Comparison of ENCODE assay signal across 8 cellular contexts in the genomic region with DNA sequence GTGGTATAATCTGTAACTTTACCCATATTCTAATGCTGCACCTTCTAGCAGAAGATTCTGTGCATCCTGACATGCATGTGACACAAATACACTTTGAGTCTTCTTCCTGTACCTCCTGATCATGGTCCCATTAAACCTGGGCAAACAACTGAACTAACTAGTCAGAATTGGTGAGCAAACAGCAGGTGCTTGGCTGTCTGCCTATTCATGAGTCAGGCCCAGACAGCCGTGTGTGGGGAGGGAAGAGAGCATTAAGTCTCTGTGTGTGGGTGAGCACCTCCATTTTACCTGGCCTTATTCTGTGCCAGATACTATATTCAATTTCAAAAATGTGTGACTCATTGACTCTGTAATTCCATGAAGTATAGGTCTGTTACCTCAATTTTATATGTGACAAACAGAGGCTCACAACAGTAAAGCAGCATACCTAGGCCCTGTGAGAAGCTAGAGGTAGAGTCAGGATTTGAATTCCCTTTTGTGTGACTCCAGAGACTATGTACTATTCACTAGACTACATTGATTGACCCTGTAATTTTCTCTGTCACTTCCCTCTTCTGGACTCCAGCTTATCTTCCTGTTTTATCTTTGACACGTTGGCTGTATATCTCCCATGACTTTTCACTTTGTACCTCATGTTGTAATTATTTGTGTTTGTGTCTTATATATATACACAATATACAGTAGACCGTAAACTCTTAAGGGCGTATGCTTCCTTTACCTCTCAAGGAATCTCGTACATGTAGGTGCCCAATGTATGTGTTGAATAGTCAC. TPM values are rescaled to one million over a fixed set of nuclear protein-coding genes. Genes with fewer than 3 reads are reported as not detected.
A peak's percentile ranks its signal among the peaks of the same experiment; 100 is the strongest.
DNase-seq lines count a peak whose midpoint lies in the region; ATAC-seq and TF ChIP-seq lines count a peak whose summit lies in the region.

No MANE protein-coding gene starts in this region.

- no peak overlapping the region for H2AFZ ChIP-seq in hepatocyte

- H3K4me3 ChIP-seq in hepatocyte, result no peak overlapping the region

- no peak for TF ChIP-seq CTCF in hepatocyte (IDR thresholded peaks at IDR 0.05; ENCODE audit: poor library complexity)

- no peak overlapping the region for H3K4me3 Mint-ChIP-seq in IgD-negative memory B cell

- H3K27ac Mint-ChIP-seq in IgD-negative memory B cell, result peak overlapping the region; percentile 21 to 78 (median 31)

- H3K36me3 ChIP-seq in hepatocyte (replicated peaks; ENCODE audit: insufficient read depth, low read depth), result peaks cover 8% of the 10 kb centered on the region

- H3K9me2 ChIP-seq in hepatocyte (replicated peaks; ENCODE audit: insufficient read depth), result no peaks in the 10 kb centered on the region

- peaks cover 9% of the 10 kb centered on the region for H3K36me3 Mint-ChIP-seq in IgD-negative memory B cell

- no peaks in the 10 kb centered on the region for H3K9me3 ChIP-seq in hepatocyte (ENCODE audit: low read depth)

- H3K4me1 ChIP-seq in hepatocyte (ENCODE audit: insufficient read depth), result peaks cover 25% of the 10 kb centered on the region

- H3K27me3 Mint-ChIP-seq in IgD-negative memory B cell, result no peaks in the 10 kb centered on the region

- ATAC-seq in HG03196 (IDR thresholded peaks at IDR 0.05; ENCODE audit: unreplicated experiment), result no peak
- ATAC-seq in HG02678 (IDR thresholded peaks at IDR 0.05; ENCODE audit: unreplicated experiment), result no peak
- no peak for ATAC-seq in HG02763 (IDR thresholded peaks at IDR 0.05; ENCODE audit: unreplicated experiment)

- peaks cover 86% of the 10 kb centered on the region for H3K79me2 ChIP-seq in hepatocyte

- H3K4me2 ChIP-seq in hepatocyte, result no peak overlapping the region

- peak overlapping the region; percentile 88 for H3K27ac ChIP-seq in hepatocyte

- peak; percentile 47 for DNase-seq in NOMO-1 treated with dmso at 0.1 percent for 144 hours (lab: John Stamatoyannopoulos, UW; ENCODE audit: unreplicated experiment)
- DNase-seq in activated T-helper 1 cell treated with anti-CD3 and anti-CD28 coated beads, Interleukin-2, amount 50 U/mL, for 16 hours (ENCODE audit: low read depth in 1 of 2, low spot score in 1 of 2), result peak; percentile 28 to 63
- DNase-seq in hepatocyte (ENCODE audit: low spot score), result peak; percentile 77
- DNase-seq in stimulated activated CD4-positive, alpha-beta T cell treated with anti-CD3 and anti-CD28 coated beads, Interleukin-2, amount 100 ng/mL, for 48 hours, result peak; percentile 42 to 63

- no peaks in the 10 kb centered on the region for H3K27me3 ChIP-seq in hepatocyte

- H3K9me3 Mint-ChIP-seq in IgD-negative memory B cell, result peaks cover 0 to 12% (median 7%) of the 10 kb centered on the region in 3 donors

- H4K20me1 ChIP-seq in hepatocyte (ENCODE audit: insufficient read depth, poor library complexity, severe bottlenecking), result no peaks in the 10 kb centered on the region

- 77% methylated on average over 5 of the region's 5 CpGs for WGBS in hepatocyte (ENCODE audit: low lambda C conversion rate, missing lambda C conversion rate)

- H3K4me1 Mint-ChIP-seq in IgD-negative memory B cell, result peaks cover 54 to 67% (median 55%) of the 10 kb centered on the region in 3 donors

RNA-seq across cellular contexts. Expression of gene SUSD6, which starts 32.2 kb away (rescaled TPM):
- polyA plus RNA-seq in IgD-negative memory B cell (14.3 TPM), hepatocyte (15.7 and 16.3 TPM in 2 replicates)
- total RNA-seq in hepatocyte, result 16.2 and 28.4 TPM in 2 replicates
